In the genomic region with DNA sequence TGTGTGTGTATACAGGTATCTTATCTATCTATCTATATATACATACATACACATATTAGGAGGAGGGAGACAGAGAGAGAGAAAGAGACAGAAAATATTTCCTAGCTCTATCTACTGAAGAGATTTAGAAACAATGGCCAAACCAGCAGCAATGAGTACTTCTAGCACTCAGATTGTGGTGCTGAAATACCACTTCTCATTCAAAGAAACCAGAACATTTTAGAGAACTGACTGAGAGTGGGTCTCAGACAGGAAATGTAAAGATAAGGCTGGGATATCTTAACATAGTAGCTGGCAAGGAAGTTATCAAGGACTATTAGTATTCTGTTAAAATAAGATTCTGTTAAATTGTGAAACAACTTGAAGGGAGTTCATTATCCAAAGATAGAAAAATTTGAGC, we compare ENCODE assay signal across 17 cellular contexts.
"Had no signal": no experiment of that assay in that cellular context is flagged by ENCODE, and none has a peak within 500 bp of the region (broad histone marks: within the 10 kb centered on the region; RNA-seq: fewer than 3 reads in every experiment).

No MANE protein-coding gene starts in this region.

- ATAC-seq: esophagus mucosa; foreskin keratinocyte; natural killer cell; sciatic nerve; stimulated activated naive B cell treated with anti-CD40 and anti-IgM and Interleukin-4, amounts not matched to agents 10 μg/mL and 1 μg/mL and 100 μg/mL, for 72 hours; stimulated activated naive CD8-positive, alpha-beta T cell treated with anti-CD3 and anti-CD28 coated beads, Interleukin-15, amount 100 ng/mL, for 72 hours had no signal

- H3K4me1 ChIP-seq: foreskin keratinocyte, spleen, testis, tibial nerve had no signal

- H3K4me3 ChIP-seq: spleen, testis, tibial nerve had no signal

- H3K9me3 ChIP-seq: spleen, testis, tibial nerve had no signal

- H3K27me3 ChIP-seq: foreskin keratinocyte, spleen, testis, tibial nerve had no signal

- DNase-seq: effector memory CD4-positive, alpha-beta T cell; foreskin keratinocyte; head of caudate nucleus; hippocampal formation; kidney glomerular epithelial cell; mammary epithelial cell; natural killer cell; posterior cingulate gyrus; spleen; stimulated activated CD4-positive, alpha-beta T cell treated with anti-CD3 and anti-CD28 coated beads, Interleukin-2, amount 100 ng/mL, for 24 hours; stimulated activated CD4-positive, alpha-beta T cell treated with anti-CD3 and anti-CD28 coated beads, Interleukin-4, amount 100 ng/mL, for 4 hours; stimulated activated naive B cell treated with anti-CD40 and anti-IgM and Interleukin-4, amounts not matched to agents 10 μg/mL and 1 μg/mL and 100 μg/mL, for 72 hours; stimulated activated naive CD8-positive, alpha-beta T cell treated with anti-CD3 and anti-CD28 coated beads, Interleukin-15, amount 100 ng/mL, for 72 hours; testis had no signal

- H3K27ac ChIP-seq: foreskin keratinocyte, spleen, testis, tibial nerve had no signal
